8 cellular contexts compared by ENCODE assay signal in the genomic region with DNA sequence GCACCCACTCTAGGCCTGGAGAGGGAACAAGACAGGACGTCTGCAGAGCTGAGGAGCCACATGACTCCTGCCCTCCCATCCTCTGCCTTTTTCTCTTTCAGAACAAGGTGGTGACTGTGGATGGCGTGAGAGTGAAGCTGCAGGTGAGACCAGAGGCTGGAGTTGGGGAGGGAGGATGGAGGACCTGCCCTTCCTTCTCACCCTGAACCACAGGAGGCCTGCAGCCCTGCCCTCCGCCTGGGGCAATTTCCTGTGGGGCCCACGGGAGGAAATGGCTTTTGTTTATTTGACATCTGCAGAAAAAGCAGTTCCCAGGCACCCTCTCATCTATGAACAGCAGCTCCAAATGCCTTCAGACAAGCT. TPM values are rescaled to one million over a fixed set of nuclear protein-coding genes. Genes with fewer than 3 reads are reported as not detected.
A peak's percentile ranks its signal among the peaks of the same experiment; 100 is the strongest.
DNase-seq lines count a peak whose midpoint lies in the region; ATAC-seq and TF ChIP-seq lines count a peak whose summit lies in the region.

No MANE protein-coding gene starts in this region.

- intact Hi-C loops in left ventricle myocardium superior (cut with micrococcal nuclease): no loop called here

- H3K36me3 ChIP-seq in BLaER1 treated with 17β-estradiol and CSF1 and Interleukin-3, amounts not matched to agents 10 nM and 100 nM: peaks cover 0 to 47% (median 9%) of the 10 kb centered on the region in 11 experiments; a peak in 11 of 22 replicates
- no peaks in the 10 kb centered on the region for H3K36me3 ChIP-seq in right atrium auricular region

- H3K4me1 Mint-ChIP-seq in central memory CD8-positive, alpha-beta T cell: peaks cover 74% of the 10 kb centered on the region

- peaks cover 0 to 14% (median 0%) of the 10 kb centered on the region in 11 experiments; a peak in 1 of 22 replicates for H4K20me1 ChIP-seq in BLaER1 treated with 17β-estradiol and CSF1 and Interleukin-3, amounts not matched to agents 10 nM and 100 nM

- H3K9me3 Mint-ChIP-seq in central memory CD8-positive, alpha-beta T cell: no peaks in the 10 kb centered on the region

- H3K27me3 Mint-ChIP-seq in central memory CD8-positive, alpha-beta T cell: no peaks in the 10 kb centered on the region

- H3K9me3 ChIP-seq in BLaER1 treated with 17β-estradiol and CSF1 and Interleukin-3, amounts not matched to agents 10 nM and 100 nM (replicated peaks in 1 of 11): no peaks in the 10 kb centered on the region
- H3K9me3 ChIP-seq in right atrium auricular region: no peaks in the 10 kb centered on the region

- H3K4me2 ChIP-seq in BLaER1 treated with 17β-estradiol and CSF1 and Interleukin-3, amounts not matched to agents 10 nM and 100 nM: peak overlapping the region; percentile 83 to 100 (median 98)

- TF ChIP-seq CTCF in right atrium auricular region (IDR thresholded peaks at IDR 0.05): no peak

- H3K36me3 Mint-ChIP-seq in central memory CD8-positive, alpha-beta T cell (ENCODE audit: insufficient read depth): peaks cover 20% of the 10 kb centered on the region

- peak overlapping the region in 7 of 10 experiments; percentile 0 to 54 (median 35); a peak in 10 of 20 replicates for H3K4me3 ChIP-seq in BLaER1 treated with 17β-estradiol and CSF1 and Interleukin-3, amounts not matched to agents 10 nM and 100 nM
- H3K4me3 ChIP-seq in right atrium auricular region: no peak overlapping the region

- H3K27ac Mint-ChIP-seq in central memory CD8-positive, alpha-beta T cell (ENCODE audit: low read depth): peak overlapping the region; percentile 79

- ATAC-seq in GM19395 (IDR thresholded peaks at IDR 0.05; ENCODE audit: unreplicated experiment): peak; percentile 53
- peak; percentile 12 for ATAC-seq in central memory CD8-positive, alpha-beta T cell (replicated peaks; ENCODE audit: extremely low read depth, poor library complexity, severe bottlenecking)
- ATAC-seq in left ventricle myocardium superior: no peak
- no peak for ATAC-seq in left lobe of liver

- H3K27me3 ChIP-seq in BLaER1 treated with 17β-estradiol and CSF1 and Interleukin-3, amounts not matched to agents 10 nM and 100 nM: peaks cover 0 to 22% (median 14%) of the 10 kb centered on the region in 11 experiments; a peak in 13 of 22 replicates
- H3K27me3 ChIP-seq in right atrium auricular region: peaks cover 8 to 13% of the 10 kb centered on the region in 2 donors

- H3K9ac ChIP-seq in BLaER1 treated with 17β-estradiol and CSF1 and Interleukin-3, amounts not matched to agents 10 nM and 100 nM: peak overlapping the region; percentile 28 to 75 (median 70); a peak in 20 of 22 replicates

- peak overlapping the region; percentile 20 to 99 (median 79); a peak in 20 of 22 replicates for H3K27ac ChIP-seq in BLaER1 treated with 17β-estradiol and CSF1 and Interleukin-3, amounts not matched to agents 10 nM and 100 nM
- no peak overlapping the region for H3K27ac ChIP-seq in right atrium auricular region

- peak; percentile 81 for DNase-seq in NOMO-1 treated with dmso at 0.1 percent for 144 hours (lab: John Stamatoyannopoulos, UW; ENCODE audit: unreplicated experiment)
- peak in 1 of 2 donors; percentile 42 for DNase-seq in central memory CD8-positive, alpha-beta T cell (ENCODE audit: low spot score in 2 of 2)
- DNase-seq in medulla oblongata (ENCODE audit: extremely low spot score): no peak
- no peak for DNase-seq in left ventricle myocardium superior
- no peak for DNase-seq in right atrium auricular region (ENCODE audit: low spot score)
- no peak for DNase-seq in left lobe of liver (ENCODE audit: low spot score)

- H3K4me3 Mint-ChIP-seq in central memory CD8-positive, alpha-beta T cell: peak overlapping the region; percentile 73

- peaks cover 88 to 100% (median 95%) of the 10 kb centered on the region in 10 experiments for H3K4me1 ChIP-seq in BLaER1 treated with 17β-estradiol and CSF1 and Interleukin-3, amounts not matched to agents 10 nM and 100 nM
- H3K4me1 ChIP-seq in right atrium auricular region: peaks cover 0 to 30% of the 10 kb centered on the region in 2 donors

RNA-seq across cellular contexts. Expression of a gene that starts 5.1 kb away (rescaled TPM):
- total RNA-seq in left ventricle myocardium superior: 2.8 TPM
- under 1 TPM; 0.89 to 0.90 TPM for total RNA-seq in right atrium auricular region
- 14.0 TPM for total RNA-seq in left lobe of liver

RNA-seq across cellular contexts. Expression of a gene that starts 6.3 kb away (rescaled TPM):
- 16.0 TPM for total RNA-seq in left ventricle myocardium superior
- 10 to 100 TPM; 20.2 to 30.9 TPM for total RNA-seq in right atrium auricular region
- total RNA-seq in left lobe of liver: 156 TPM

RNA-seq across cellular contexts. Expression of a gene that starts 29.4 kb away (rescaled TPM):
- total RNA-seq in left ventricle myocardium superior (not detected), right atrium auricular region (under 1 TPM in 1 of 2 donors, not detected in 1; 0.71 TPM), left lobe of liver (not detected)

RNA-seq across cellular contexts. Expression of a gene that starts 34.0 kb away (rescaled TPM):
- total RNA-seq in left ventricle myocardium superior: 21.1 TPM
- 10 to 100 TPM; 16.2 to 18.7 TPM for total RNA-seq in right atrium auricular region
- 21.5 TPM for total RNA-seq in left lobe of liver

Comparison
In these comparisons a context has a peak if more than half of its experiments do, and no peak if none do; other contexts are left out.
1. H3K27ac ChIP-seq: peak in BLaER1 treated with 17β-estradiol and CSF1 and Interleukin-3, amounts not matched to agents 10 nM and 100 nM (11 of 11); none in right atrium auricular region (0 of 2).
2. H3K4me3 ChIP-seq: peak in BLaER1 treated with 17β-estradiol and CSF1 and Interleukin-3, amounts not matched to agents 10 nM and 100 nM (7 of 10); none in right atrium auricular region (0 of 2).
3. ATAC-seq: peak in GM19395 (single experiment) and central memory CD8-positive, alpha-beta T cell (single experiment); none in left ventricle myocardium superior (single experiment) and left lobe of liver (single experiment).